Comparison of ENCODE assay signal across 16 cellular contexts in the genomic region with DNA sequence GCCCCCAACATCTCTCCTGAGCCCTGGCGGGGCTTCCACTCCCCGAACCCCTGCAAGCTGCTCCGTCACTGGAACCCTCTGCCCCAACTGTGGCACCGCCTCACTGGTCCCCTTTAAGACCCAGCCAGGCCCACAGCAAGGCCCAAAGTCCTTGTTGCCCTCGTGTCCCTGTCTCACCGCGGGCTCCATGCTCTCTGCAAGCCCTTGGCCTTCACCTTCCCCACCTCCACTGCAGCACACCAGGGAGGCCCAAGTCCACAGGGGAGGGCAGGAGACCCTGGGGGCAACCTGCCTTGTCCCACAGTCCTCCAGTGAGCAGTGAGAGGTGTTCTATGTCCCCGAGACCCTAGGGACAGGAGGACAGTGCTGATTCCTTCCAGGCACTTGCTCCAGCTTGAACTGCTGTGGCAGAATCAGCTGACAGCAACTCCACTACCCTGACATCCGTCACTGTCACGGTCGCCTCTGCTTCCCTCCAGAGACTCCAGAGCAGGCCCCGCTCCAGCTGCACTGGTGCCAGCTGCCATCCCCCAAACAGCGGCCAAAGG.
A peak's percentile ranks its signal among the peaks of the same experiment; 100 is the strongest.
DNase-seq lines count a peak whose midpoint lies in the region; ATAC-seq and TF ChIP-seq lines count a peak whose summit lies in the region.
"Had no signal": no experiment of that assay in that cellular context is flagged by ENCODE, and none has a peak within 500 bp of the region (broad histone marks: within the 10 kb centered on the region; RNA-seq: fewer than 3 reads in every experiment).

No MANE protein-coding gene starts in this region.

- H3K9me2 ChIP-seq in Karpas-422 (replicated peaks; ENCODE audit: insufficient read depth, low read length) = no peaks in the 10 kb centered on the region

- peaks cover 8 to 14% of the 10 kb centered on the region in 2 donors for H3K36me3 Mint-ChIP-seq in stimulated activated naive B cell treated with anti-CD40 and anti-IgM and Interleukin-4, amounts not matched to agents 10 μg/mL and 1 μg/mL and 100 μg/mL, for 72 hours
- H3K36me3 Mint-ChIP-seq: CD4-positive, CD25-positive, alpha-beta regulatory T cell; natural killer cell had no signal

- H3K27me3 Mint-ChIP-seq in stimulated activated naive B cell treated with anti-CD40 and anti-IgM and Interleukin-4, amounts not matched to agents 10 μg/mL and 1 μg/mL and 100 μg/mL, for 72 hours = no peaks in the 10 kb centered on the region
- H3K27me3 Mint-ChIP-seq: activated B cell treated with CpG ODN at 0.5 μM for 24 hours had no signal

- H4K20me1 ChIP-seq in Karpas-422 (ENCODE audit: insufficient read depth, low read depth, low read length) = no peaks in the 10 kb centered on the region

- no peaks in the 10 kb centered on the region for H3K36me3 ChIP-seq in Karpas-422 (ENCODE audit: insufficient read depth, low read length)
- H3K36me3 ChIP-seq in ascending aorta = peaks cover 48 to 54% of the 10 kb centered on the region in 2 donors
- H3K36me3 ChIP-seq in breast epithelium = peaks cover 7% of the 10 kb centered on the region

- H2AFZ ChIP-seq in Karpas-422 (ENCODE audit: low read length) = no peak overlapping the region

- H3K4me3 ChIP-seq in Karpas-422 (ENCODE audit: low read length) (no peak overlapping the region), ascending aorta (no peak overlapping the region), right cardiac atrium (ENCODE audit: low read length) (no peak overlapping the region), breast epithelium (no peak overlapping the region)
- H3K4me3 ChIP-seq: Peyer's patch, sigmoid colon had no signal

- intact Hi-C loops in ascending aorta (cut with DNase I) = loop anchor here (10.0 kb wide), 1 partner anchor 278 kb away; the partner anchor contains the start of gene DAGLB
- intact Hi-C loops in right cardiac atrium (cut with DNase I) = loop anchor here in 3 of 4 donors (5.0 to 10.0 kb wide), 3 partner anchors 58 to 108 kb away; partner anchors contain the start of gene CYTH3 (in 3 of the 3)
- intact Hi-C loops in breast epithelium (cut with DNase I; ENCODE audit: low total_unique reads) = loop anchor here (10.0 kb wide), 1 partner anchor 148 kb away; no protein-coding TSS in a partner anchor

- H3K4me3 Mint-ChIP-seq in stimulated activated naive B cell treated with anti-CD40 and anti-IgM and Interleukin-4, amounts not matched to agents 10 μg/mL and 1 μg/mL and 100 μg/mL, for 72 hours = peak overlapping the region in 1 of 2 donors; percentile 3
- H3K4me3 Mint-ChIP-seq: activated B cell treated with CpG ODN at 0.5 μM for 24 hours; CD4-positive, CD25-positive, alpha-beta regulatory T cell; natural killer cell had no signal

- TF ChIP-seq POLR2A in breast epithelium (IDR thresholded peaks at IDR 0.05) = no peak

- no peaks in the 10 kb centered on the region for H3K9me3 Mint-ChIP-seq in stimulated activated naive B cell treated with anti-CD40 and anti-IgM and Interleukin-4, amounts not matched to agents 10 μg/mL and 1 μg/mL and 100 μg/mL, for 72 hours
- H3K9me3 Mint-ChIP-seq: activated B cell treated with CpG ODN at 0.5 μM for 24 hours; CD4-positive, CD25-positive, alpha-beta regulatory T cell; natural killer cell had no signal

- peak overlapping the region; percentile 27; the same call in 1 of the 2 replicates for H3K9ac ChIP-seq in Karpas-422 (ENCODE audit: low read length)

- H3K27ac Mint-ChIP-seq in stimulated activated naive B cell treated with anti-CD40 and anti-IgM and Interleukin-4, amounts not matched to agents 10 μg/mL and 1 μg/mL and 100 μg/mL, for 72 hours = peak overlapping the region; percentile 84
- H3K27ac Mint-ChIP-seq: activated B cell treated with CpG ODN at 0.5 μM for 24 hours; CD4-positive, CD25-positive, alpha-beta regulatory T cell; natural killer cell had no signal

- WGBS in right cardiac atrium = 64% methylated on average over 13 of the region's 13 CpGs

- H3K9me3 ChIP-seq in Karpas-422 (ENCODE audit: low read length) = no peaks in the 10 kb centered on the region
- H3K9me3 ChIP-seq in ascending aorta = no peaks in the 10 kb centered on the region
- H3K9me3 ChIP-seq in right cardiac atrium (ENCODE audit: control insufficient read depth, low read length) = no peaks in the 10 kb centered on the region
- H3K9me3 ChIP-seq in breast epithelium = no peaks in the 10 kb centered on the region
- H3K9me3 ChIP-seq: Peyer's patch, sigmoid colon had no signal

- DNase-seq in Karpas-422 (no peak), ascending aorta (ENCODE audit: low spot score in 2 of 2) (no peak), right cardiac atrium (peak in 2 of 3 donors; percentile 76 to 78), breast epithelium (ENCODE audit: low spot score in 2 of 2) (no peak)
- no peak for DNase-seq in stimulated activated naive B cell treated with anti-CD40 and anti-IgM and Interleukin-4, amounts not matched to agents 10 μg/mL and 1 μg/mL and 100 μg/mL, for 72 hours
- DNase-seq in stimulated activated CD4-positive, alpha-beta T cell treated with anti-CD3 and anti-CD28 coated beads, Interleukin-1b, Interleukin-23, amount 100 ng/mL, for 48 hours = no peak
- DNase-seq: activated B cell treated with CpG ODN at 0.5 μM for 24 hours; activated naive CD4-positive, alpha-beta T cell; CD4-positive, CD25-positive, alpha-beta regulatory T cell; effector memory CD4-positive, alpha-beta T cell; natural killer cell; NCI-H748 treated with DMSO at 0.1 percent for 48 hours; Peyer's patch; sigmoid colon; stimulated activated CD4-positive, alpha-beta T cell treated with anti-CD3 and anti-CD28 coated beads, Interleukin-4, amount 100 ng/mL, for 1 hour had no signal

- no peaks in the 10 kb centered on the region for H3K27me3 ChIP-seq in Karpas-422 (ENCODE audit: low read length)
- H3K27me3 ChIP-seq in ascending aorta = no peaks in the 10 kb centered on the region
- no peaks in the 10 kb centered on the region for H3K27me3 ChIP-seq in right cardiac atrium (ENCODE audit: control insufficient read depth, insufficient read depth)
- H3K27me3 ChIP-seq in breast epithelium = no peaks in the 10 kb centered on the region
- H3K27me3 ChIP-seq: Peyer's patch, sigmoid colon had no signal

- no peak overlapping the region for H3K4me2 ChIP-seq in Karpas-422 (ENCODE audit: low read depth, low read length, poor library complexity, severe bottlenecking)

- no peaks in the 10 kb centered on the region for H3K79me2 ChIP-seq in Karpas-422 (ENCODE audit: low read length)

- no peak for TF ChIP-seq CTCF in ascending aorta (IDR thresholded peaks at IDR 0.05)
- TF ChIP-seq CTCF in breast epithelium (IDR thresholded peaks at IDR 0.05) = no peak

- H3K4me1 Mint-ChIP-seq in stimulated activated naive B cell treated with anti-CD40 and anti-IgM and Interleukin-4, amounts not matched to agents 10 μg/mL and 1 μg/mL and 100 μg/mL, for 72 hours = peaks cover 10 to 19% of the 10 kb centered on the region in 2 donors

- H3K27ac ChIP-seq in Karpas-422 (ENCODE audit: low read length) (no peak overlapping the region), ascending aorta (peak overlapping the region; percentile 25 to 65), right cardiac atrium (ENCODE audit: low read length) (no peak overlapping the region), breast epithelium (no peak overlapping the region)
- H3K27ac ChIP-seq: Peyer's patch, sigmoid colon had no signal

- peak; percentile 31 to 65 for ATAC-seq in right cardiac atrium
- ATAC-seq in stimulated activated naive B cell treated with anti-CD40 and anti-IgM and Interleukin-4, amounts not matched to agents 10 μg/mL and 1 μg/mL and 100 μg/mL, for 72 hours (replicated peaks) = peak in 1 of 2 donors; percentile 15
- ATAC-seq in HG02623 (IDR thresholded peaks at IDR 0.05; ENCODE audit: unreplicated experiment) = no peak
- ATAC-seq: natural killer cell had no signal

- peaks cover 12% of the 10 kb centered on the region for H3K4me1 ChIP-seq in Karpas-422 (ENCODE audit: low read length)
- peaks cover 5 to 24% of the 10 kb centered on the region in 2 donors for H3K4me1 ChIP-seq in ascending aorta
- peaks cover 4% of the 10 kb centered on the region for H3K4me1 ChIP-seq in right cardiac atrium (ENCODE audit: control insufficient read depth, insufficient read depth, low read length)
- H3K4me1 ChIP-seq in breast epithelium = no peaks in the 10 kb centered on the region
- H3K4me1 ChIP-seq: Peyer's patch had no signal

Comparison
In these comparisons a context has a peak if more than half of its experiments do, and no peak if none do; other contexts are left out.
1. DNase-seq: peak in right cardiac atrium (2 of 3); none in Karpas-422 (single experiment), ascending aorta (0 of 2), stimulated activated naive B cell treated with anti-CD40 and anti-IgM and Interleukin-4, amounts not matched to agents 10 μg/mL and 1 μg/mL and 100 μg/mL, for 72 hours (single experiment), breast epithelium (0 of 2) and stimulated activated CD4-positive, alpha-beta T cell treated with anti-CD3 and anti-CD28 coated beads, Interleukin-1b, Interleukin-23, amount 100 ng/mL, for 48 hours (single experiment).
2. H3K27ac ChIP-seq: peak in ascending aorta (2 of 2); none in Karpas-422 (single experiment), right cardiac atrium (single experiment) and breast epithelium (0 of 2).